Comparison of ENCODE assay signal across 1 cellular context in genomic region chr14:101709962-101710891, GRCh38.
TF ChIP-seq lines count a peak whose summit lies in the region.

No MANE protein-coding gene starts in this region.

TF ChIP-seq in K562, 482 proteins besides CTCF, POLR2A, EP300 and RAD21 (continued from another document and continues in another):
- TF ChIP-seq HMGN3 (IDR thresholded peaks at IDR 0.05; ENCODE audit: borderline replicate concordance, extremely low read depth, insufficient read length, low read depth, low read length), result no peak
- TF ChIP-seq TEAD1 (CRISPR knock-in tag; IDR thresholded peaks at IDR 0.05), result no peak; a peak in 1 of 4 replicates
- peak; percentile 72; the same call in 1 of the 2 replicates for TF ChIP-seq TFAP4 (CRISPR knock-in tag; IDR thresholded peaks at IDR 0.05; ENCODE audit: borderline replicate concordance)
- TF ChIP-seq ZMIZ1 (IDR thresholded peaks at IDR 0.05; ENCODE audit: low read depth in 2 of 2, low read length in 2 of 2), result peak in 1 of 2 experiments; percentile 38; a peak in 2 of 4 replicates
- no peak for TF ChIP-seq MXD1 (CRISPR knock-in tag; IDR thresholded peaks at IDR 0.05; ENCODE audit: borderline replicate concordance, poor library complexity, severe bottlenecking)
- TF ChIP-seq GTF2F1 (IDR thresholded peaks at IDR 0.05; ENCODE audit: low read depth, low read length), result peak; percentile 95
- no peak for TF ChIP-seq ZNF655 (CRISPR knock-in tag; IDR thresholded peaks at IDR 0.05)
- no peak for TF ChIP-seq NUFIP1 (IDR thresholded peaks at IDR 0.05; ENCODE audit: partially characterized antibody)
- TF ChIP-seq FOXA1 (IDR thresholded peaks at IDR 0.05; ENCODE audit: borderline replicate concordance), result no peak
- TF ChIP-seq MLLT1 (IDR thresholded peaks at IDR 0.05), result peak; percentile 92 to 96
- no peak for TF ChIP-seq RBM34 (IDR thresholded peaks at IDR 0.05; ENCODE audit: borderline replicate concordance, insufficient read depth, low read length)
- peak; percentile 94 for TF ChIP-seq ZEB2 (IDR thresholded peaks at IDR 0.05)
- no peak for TF ChIP-seq ZNF75A (CRISPR knock-in tag; IDR thresholded peaks at IDR 0.05)
- no peak for TF ChIP-seq NELFE (IDR thresholded peaks at IDR 0.05; ENCODE audit: insufficient read depth, insufficient read length)
- no peak for TF ChIP-seq ARID3B (CRISPR knock-in tag; IDR thresholded peaks at IDR 0.05; ENCODE audit: borderline replicate concordance)
- peak; percentile 11; the same call in 1 of the 2 replicates for TF ChIP-seq SOX6 (IDR thresholded peaks at IDR 0.05)
- TF ChIP-seq TCF7L2 (IDR thresholded peaks at IDR 0.05; ENCODE audit: low read depth, low read length), result no peak
- no peak for TF ChIP-seq ZNF133 (CRISPR knock-in tag; IDR thresholded peaks at IDR 0.05)
- TF ChIP-seq RBFOX2 (IDR thresholded peaks at IDR 0.05; ENCODE audit: low read depth, low read length), result peak; percentile 90
- no peak for TF ChIP-seq PRDM10 (IDR thresholded peaks at IDR 0.05; ENCODE audit: partially characterized antibody)
- TF ChIP-seq ARID4B (CRISPR knock-in tag; IDR thresholded peaks at IDR 0.05), result no peak
- no peak for TF ChIP-seq E2F5 (CRISPR knock-in tag; IDR thresholded peaks at IDR 0.05)
- peak; percentile 91 for TF ChIP-seq NFRKB (IDR thresholded peaks at IDR 0.05; ENCODE audit: low read depth)
- no peak for TF ChIP-seq ARHGAP35 (IDR thresholded peaks at IDR 0.05; ENCODE audit: partially characterized antibody)
- no peak for TF ChIP-seq IRF9 (tag; IDR thresholded peaks at IDR 0.05)
